ENCODE assay signal across 2 cellular contexts in genomic region chr1:197928849-197929336, GRCh38.
TF ChIP-seq lines count a peak whose summit lies in the region.

No MANE protein-coding gene starts in this region.

TF ChIP-seq in HepG2, 621 proteins besides CTCF, POLR2A, EP300 and RAD21 (continues in another document):
- TF ChIP-seq ZBTB25 (CRISPR knock-in tag; IDR thresholded peaks at IDR 0.05), result no peak
- TF ChIP-seq HINFP (CRISPR knock-in tag; IDR thresholded peaks at IDR 0.05; ENCODE audit: low read depth), result no peak
- no peak for TF ChIP-seq ZNF83 (CRISPR knock-in tag; IDR thresholded peaks at IDR 0.05; ENCODE audit: borderline replicate concordance)
- no peak for TF ChIP-seq ZNF691 (CRISPR knock-in tag; IDR thresholded peaks at IDR 0.05; ENCODE audit: borderline replicate concordance, low read depth)
- TF ChIP-seq ZNF598 (CRISPR knock-in tag; IDR thresholded peaks at IDR 0.05; ENCODE audit: borderline replicate concordance), result no peak
- no peak for TF ChIP-seq FOXK2 (IDR thresholded peaks at IDR 0.05)
- no peak for TF ChIP-seq CREB3 (CRISPR knock-in tag; IDR thresholded peaks at IDR 0.05)
- no peak for TF ChIP-seq ATM (IDR thresholded peaks at IDR 0.05; ENCODE audit: borderline replicate concordance)
- TF ChIP-seq ZNF546 (CRISPR knock-in tag; conservative IDR thresholded peaks at IDR 0.05), result no peak
- no peak for TF ChIP-seq ZNF552 (CRISPR knock-in tag; IDR thresholded peaks at IDR 0.05; ENCODE audit: borderline replicate concordance)
- TF ChIP-seq MTA3 (CRISPR knock-in tag; IDR thresholded peaks at IDR 0.05), result no peak
- no peak for TF ChIP-seq ZNF768 (CRISPR knock-in tag; IDR thresholded peaks at IDR 0.05)
- no peak for TF ChIP-seq ZNF646 (CRISPR knock-in tag; IDR thresholded peaks at IDR 0.05)
- no peak for TF ChIP-seq ZNF674 (CRISPR knock-in tag; IDR thresholded peaks at IDR 0.05; ENCODE audit: low read depth)
- no peak for TF ChIP-seq MXD3 (CRISPR knock-in tag; IDR thresholded peaks at IDR 0.05)

TF ChIP-seq in endothelial cell of umbilical vein, 7 proteins besides CTCF, POLR2A, EP300 and RAD21:
- no peak for TF ChIP-seq EZH2 (IDR thresholded peaks at IDR 0.05; ENCODE audit: borderline replicate concordance, low read depth, low read length, severe bottlenecking)
- TF ChIP-seq JUN (IDR thresholded peaks at IDR 0.05; ENCODE audit: borderline replicate concordance, insufficient read depth, insufficient read length, low read depth), result no peak
- no peak for TF ChIP-seq GATA2 (IDR thresholded peaks at IDR 0.05; ENCODE audit: insufficient read depth, insufficient read length, low read depth, low read length)
- no peak for TF ChIP-seq MYC (IDR thresholded peaks at IDR 0.05; ENCODE audit: low read depth, low read length)
